In genomic region chr15:57215371-57215770, GRCh38 we compare ENCODE assay signal across 18 cellular contexts.
A peak's percentile ranks its signal among the peaks of the same experiment; 100 is the strongest.
DNase-seq lines count a peak whose midpoint lies in the region; TF ChIP-seq lines count a peak whose summit lies in the region.
"Had no signal": no experiment of that assay in that cellular context is flagged by ENCODE, and none has a peak within 500 bp of the region (broad histone marks: within the 10 kb centered on the region; RNA-seq: fewer than 3 reads in every experiment).

No MANE protein-coding gene starts in this region.

- DNase-seq in NCI-H1092 treated with DMSO at 0.1 percent for 48 hours (lab: John Stamatoyannopoulos, UW) (peak; percentile 8), NCI-H1092 (lab: John Stamatoyannopoulos, UW) (no peak), chondrocyte (ENCODE audit: low spot score) (no peak), type B pancreatic cell (ENCODE audit: extremely low spot score, unreplicated experiment) (no peak), C1 segment of cervical spinal cord (lab: John Stamatoyannopoulos, UW) (no peak), activated gamma-delta T cell treated with Interleukin-2 at 50 U/mL for 16 hours (no peak), dermis blood vessel endothelial cell (no peak)
- DNase-seq: activated CD4-positive, alpha-beta T cell treated with anti-CD3 and anti-CD28 coated beads for 36 hours; BE2C; brain microvascular endothelial cell; colonic mucosa; COR-L47; MM.1S; NCI-H1694; stimulated activated CD4-positive, alpha-beta T cell treated with anti-CD3 and anti-CD28 coated beads, Interleukin-2, amount 100 ng/mL, for 24 hours; stimulated activated naive CD4-positive, alpha-beta T cell had no signal

- H3K4me1 Mint-ChIP-seq in chondrocyte (ENCODE audit: low read depth): peaks cover 76% of the 10 kb centered on the region
- H3K4me1 Mint-ChIP-seq in nephron: peaks cover 63% of the 10 kb centered on the region
- peaks cover 48% of the 10 kb centered on the region for H3K4me1 Mint-ChIP-seq in type B pancreatic cell (ENCODE audit: unreplicated experiment)

- TF ChIP-seq CTCF in chondrocyte (IDR thresholded peaks at IDR 0.05) (no peak), nephron (IDR thresholded peaks at IDR 0.05; ENCODE audit: unreplicated experiment in 3 of 3) (no peak), type B pancreatic cell (conservative IDR thresholded peaks at IDR 0.05) (no peak)

- peak overlapping the region; percentile 11 for H3K4me3 Mint-ChIP-seq in chondrocyte (ENCODE audit: unreplicated experiment)
- H3K4me3 Mint-ChIP-seq in nephron: peak overlapping the region in 1 of 3 experiments; percentile 58
- H3K4me3 Mint-ChIP-seq in type B pancreatic cell: peak overlapping the region; percentile 41
- H3K4me3 Mint-ChIP-seq: activated CD4-positive, alpha-beta T cell treated with anti-CD3 and anti-CD28 coated beads for 36 hours had no signal

- H3K27me3 Mint-ChIP-seq in chondrocyte (ENCODE audit: low read depth) (no peaks in the 10 kb centered on the region), nephron (ENCODE audit: low read depth) (no peaks in the 10 kb centered on the region), type B pancreatic cell (no peaks in the 10 kb centered on the region)
- H3K27me3 Mint-ChIP-seq: activated CD4-positive, alpha-beta T cell treated with anti-CD3 and anti-CD28 coated beads for 36 hours had no signal

- H3K9me3 Mint-ChIP-seq in chondrocyte (ENCODE audit: low read depth) (no peaks in the 10 kb centered on the region), nephron (no peaks in the 10 kb centered on the region), type B pancreatic cell (no peaks in the 10 kb centered on the region)
- H3K9me3 Mint-ChIP-seq: activated naive CD4-positive, alpha-beta T cell treated with anti-CD3 and anti-CD28 coated beads, Interleukin-2, amount 50 U/mL, for 72 hours had no signal

- H3K36me3 Mint-ChIP-seq in chondrocyte (ENCODE audit: low read depth) (no peaks in the 10 kb centered on the region), nephron (ENCODE audit: low read depth) (no peaks in the 10 kb centered on the region), type B pancreatic cell (peaks cover 8% of the 10 kb centered on the region)
- H3K36me3 Mint-ChIP-seq: activated naive CD4-positive, alpha-beta T cell treated with anti-CD3 and anti-CD28 coated beads, Interleukin-2, amount 50 U/mL, for 72 hours had no signal

- H3K27ac Mint-ChIP-seq in chondrocyte (ENCODE audit: unreplicated experiment) (peak overlapping the region; percentile 88), nephron (peak overlapping the region; percentile 64 to 89 (median 83)), type B pancreatic cell (no peak overlapping the region)
- H3K27ac Mint-ChIP-seq: activated CD4-positive, alpha-beta T cell treated with anti-CD3 and anti-CD28 coated beads for 36 hours; activated naive CD4-positive, alpha-beta T cell treated with anti-CD3 and anti-CD28 coated beads, Interleukin-2, amount 50 U/mL, for 72 hours had no signal
